22 cellular contexts compared by ENCODE assay signal in genomic region chr3:99907959-99908544, GRCh38.
DNase-seq lines count a peak whose midpoint lies in the region; ATAC-seq, FAIRE-seq and TF ChIP-seq lines count a peak whose summit lies in the region.
"Had no signal": no experiment of that assay in that cellular context is flagged by ENCODE, and none has a peak within 500 bp of the region (broad histone marks: within the 10 kb centered on the region; RNA-seq: fewer than 3 reads in every experiment).

No MANE protein-coding gene starts in this region.

- TF ChIP-seq RAD21 in HepG2 (CRISPR knock-in tag; IDR thresholded peaks at IDR 0.05), result no peak

- H4K20me1 ChIP-seq in PC-9 (ENCODE audit: insufficient read depth), result no peaks in the 10 kb centered on the region
- H4K20me1 ChIP-seq in HepG2 (ENCODE audit: insufficient read depth, low read length), result no peaks in the 10 kb centered on the region

- TF ChIP-seq POLR2A in HepG2 (IDR thresholded peaks at IDR 0.05; ENCODE audit: insufficient read depth in 1 of 2, low read depth in 2 of 2, low read length in 2 of 2) (no peak), esophagus squamous epithelium (IDR thresholded peaks at IDR 0.05) (no peak)

- no peak for TF ChIP-seq EP300 in HepG2 (IDR thresholded peaks at IDR 0.05; ENCODE audit: low read depth in 2 of 2, low read length in 2 of 2)
- no peak for TF ChIP-seq EP300 in HepG2 (CRISPR knock-in tag; IDR thresholded peaks at IDR 0.05; ENCODE audit: borderline replicate concordance)

- H3K27me3 ChIP-seq in PC-9 (ENCODE audit: insufficient read depth, low read depth) (no peaks in the 10 kb centered on the region), HepG2 (ENCODE audit: control insufficient read depth in 1 of 2, insufficient read depth in 2 of 2, low read length in 2 of 2) (no peaks in the 10 kb centered on the region), esophagus squamous epithelium (no peaks in the 10 kb centered on the region)

- TF ChIP-seq CTCF in PC-9 (conservative IDR thresholded peaks at IDR 0.05), result no peak
- no peak for TF ChIP-seq CTCF in HepG2 (CRISPR knock-in tag; IDR thresholded peaks at IDR 0.05)
- TF ChIP-seq CTCF in esophagus squamous epithelium (IDR thresholded peaks at IDR 0.05), result no peak

- CTCF ChIA-PET in PC-9 (lab: Charles Lee), result no interaction called here
- CTCF ChIA-PET in HepG2 (lab: Yijun Ruan, JAX; ENCODE audit: low intra/inter-chr PET ratio, low total read pairs), result no interaction called here

- WGBS in HepG2 (ENCODE audit: low lambda C conversion rate), result 92% methylated on average over 2 of the region's 2 CpGs
- 63 to 91% methylated on average over 2 of the region's 2 CpGs for WGBS in esophagus squamous epithelium, 2 donors

- no peaks in the 10 kb centered on the region for H3K9me2 ChIP-seq in PC-9 (ENCODE audit: insufficient read depth)

- peaks cover 73% of the 10 kb centered on the region for H3K79me2 ChIP-seq in PC-9 (ENCODE audit: low read depth)
- peaks cover 2% of the 10 kb centered on the region for H3K79me2 ChIP-seq in HepG2 (ENCODE audit: insufficient read depth, low read length)

- H3K4me3 ChIP-seq in PC-9 (no peak overlapping the region), HepG2 (replicated peaks in 1 of 3; ENCODE audit: insufficient read depth in 1 of 3, low read depth in 2 of 3, low read length in 3 of 3) (no peak overlapping the region), esophagus squamous epithelium (no peak overlapping the region)
- H3K4me3 ChIP-seq: SK-N-MC had no signal

- peak; percentile 71 for FAIRE-seq in HTR-8/SVneo (lab: Jason Lieb, UNC)
- no peak for FAIRE-seq in HepG2 (lab: Jason Lieb, UNC)
- FAIRE-seq: RCC 7860 had no signal

- H3K27ac ChIP-seq in PC-9, result peak overlapping the region; percentile 91
- no peak overlapping the region for H3K27ac ChIP-seq in HepG2 (ENCODE audit: extremely low read length, insufficient read depth, low read length)
- no peak overlapping the region for H3K27ac ChIP-seq in esophagus squamous epithelium
- H3K27ac ChIP-seq: C4-2B, HL-60, SK-N-MC had no signal

- peak overlapping the region; percentile 69 for H3K4me2 ChIP-seq in PC-9
- no peak overlapping the region for H3K4me2 ChIP-seq in HepG2 (ENCODE audit: low read depth, low read length)

- ATAC-seq in HepG2, result no peak
- ATAC-seq: HCT116 had no signal

- peaks cover 54% of the 10 kb centered on the region for H3F3A ChIP-seq in PC-9 (ENCODE audit: insufficient read depth, low read depth)

- H3K4me1 ChIP-seq in PC-9 (replicated peaks; ENCODE audit: insufficient read depth) (peaks cover 69% of the 10 kb centered on the region), HepG2 (ENCODE audit: insufficient read depth, low read length) (peaks cover 68% of the 10 kb centered on the region), esophagus squamous epithelium (peaks cover 0 to 19% (median 12%) of the 10 kb centered on the region in 3 donors)

- intact Hi-C loops in PC-9 (cut with micrococcal nuclease; ENCODE audit: unreplicated experiment), result no loop called here
- intact Hi-C loops in HepG2 (cut with micrococcal nuclease; ENCODE audit: unreplicated experiment), result no loop called here
- intact Hi-C loops in esophagus squamous epithelium (cut with DNase I), result no loop called here

- DNase-seq in HTR-8/SVneo (ENCODE audit: insufficient read length, low spot score), result no peak
- DNase-seq in PC-9, result no peak
- DNase-seq in HepG2 (ENCODE audit: low spot score), result no peak
- no peak for DNase-seq in NCI-H1694 (lab: John Stamatoyannopoulos, UW)
- no peak for DNase-seq in esophagus squamous epithelium (lab: John Stamatoyannopoulos, UW)
- no peak for DNase-seq in NCI-H2029 (lab: John Stamatoyannopoulos, UW)
- DNase-seq in hepatic stellate cell (ENCODE audit: low spot score), result no peak
- DNase-seq: ACHN, AML-193, DMS 273 treated with DMSO at 0.1 percent for 48 hours, DND-41, GOT3, KBM-7, MV-4-11, NCI-H187, NCI-H526, SHP77 had no signal

- POLR2A ChIA-PET in PC-9 (lab: Charles Lee; ENCODE audit: unreplicated experiment), result interaction anchor here (0.7 kb wide), 1 partner anchor 77 kb away, joined by 3 read pairs; no protein-coding TSS in a partner anchor
- POLR2A ChIA-PET in HepG2 (lab: Yijun Ruan, JAX), result no interaction called here

- H2AFZ ChIP-seq in PC-9, result no peak overlapping the region
- no peak overlapping the region for H2AFZ ChIP-seq in HepG2 (ENCODE audit: low read length)

- H3K9me3 ChIP-seq in PC-9 (ENCODE audit: insufficient read depth, low read depth) (no peaks in the 10 kb centered on the region), HepG2 (ENCODE audit: low read length) (no peaks in the 10 kb centered on the region), esophagus squamous epithelium (no peaks in the 10 kb centered on the region)

- in situ Hi-C loops in HepG2 (cut with HindIII; ENCODE audit: extremely low pct_ligation_motif_present, low pct_unique_long_range_greater_than_20kb), result no loop called here

- no peak overlapping the region for H3K9ac ChIP-seq in HepG2 (ENCODE audit: insufficient read depth, low read depth, low read length)

- H3K36me3 ChIP-seq in PC-9 (ENCODE audit: low read depth) (no peaks in the 10 kb centered on the region), HepG2 (replicated peaks in 1 of 2; ENCODE audit: control insufficient read depth in 1 of 2, insufficient read depth in 2 of 2, low read length in 2 of 2) (no peaks in the 10 kb centered on the region), esophagus squamous epithelium (no peaks in the 10 kb centered on the region)

- no TSS peak for BruUV-seq in PC-9 (replicated peaks; lab: Mats Ljungman, UMichigan)
- BruUV-seq in HepG2 (replicated peaks; lab: Mats Ljungman, UMichigan), result no TSS peak

TF ChIP-seq in HepG2, 621 proteins besides CTCF, POLR2A, EP300 and RAD21:
- TF ChIP-seq SIX1 (CRISPR knock-in tag; IDR thresholded peaks at IDR 0.05; ENCODE audit: borderline replicate concordance) (no peak), GMEB1 (CRISPR knock-in tag; IDR thresholded peaks at IDR 0.05; ENCODE audit: borderline replicate concordance) (no peak), TCF7 (IDR thresholded peaks at IDR 0.05; ENCODE audit: low read depth) (no peak), MAFK (conservative IDR thresholded peaks at IDR 0.05 in 1 of 2, IDR thresholded peaks at IDR 0.05 in 1 of 2; ENCODE audit: low read length in 2 of 2) (peak; percentile 66 to 81; a peak in 3 of 4 replicates), HDAC6 (IDR thresholded peaks at IDR 0.05; ENCODE audit: low read depth, low read length) (no peak), POLR2G (IDR thresholded peaks at IDR 0.05; ENCODE audit: low read depth, low read length) (no peak), AGO2 (optimal IDR thresholded peaks at IDR 0.05; ENCODE audit: low read depth, low read length) (no peak), ZBTB21 (CRISPR knock-in tag; IDR thresholded peaks at IDR 0.05) (no peak), ZBTB38 (CRISPR knock-in tag; IDR thresholded peaks at IDR 0.05) (no peak), MTA3 (CRISPR knock-in tag; IDR thresholded peaks at IDR 0.05) (no peak), HNRNPH1 (optimal IDR thresholded peaks at IDR 0.05; ENCODE audit: low read depth, low read length) (no peak), ZNF10 (CRISPR knock-in tag; IDR thresholded peaks at IDR 0.05; ENCODE audit: borderline replicate concordance, low read depth) (no peak), JUNB (CRISPR knock-in tag; IDR thresholded peaks at IDR 0.05; ENCODE audit: borderline replicate concordance) (no peak), MAFF (IDR thresholded peaks at IDR 0.05; ENCODE audit: low read depth, low read length) (peak; percentile 85), IKZF1 (IDR thresholded peaks at IDR 0.05) (no peak)
- TF ChIP-seq, protein P1, sequence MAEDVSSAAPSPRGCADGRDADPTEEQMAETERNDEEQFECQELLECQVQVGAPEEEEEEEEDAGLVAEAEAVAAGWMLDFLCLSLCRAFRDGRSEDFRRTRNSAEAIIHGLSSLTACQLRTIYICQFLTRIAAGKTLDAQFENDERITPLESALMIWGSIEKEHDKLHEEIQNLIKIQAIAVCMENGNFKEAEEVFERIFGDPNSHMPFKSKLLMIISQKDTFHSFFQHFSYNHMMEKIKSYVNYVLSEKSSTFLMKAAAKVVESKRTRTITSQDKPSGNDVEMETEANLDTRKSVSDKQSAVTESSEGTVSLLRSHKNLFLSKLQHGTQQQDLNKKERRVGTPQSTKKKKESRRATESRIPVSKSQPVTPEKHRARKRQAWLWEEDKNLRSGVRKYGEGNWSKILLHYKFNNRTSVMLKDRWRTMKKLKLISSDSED (CRISPR knock-in tag; IDR thresholded peaks at IDR 0.05), result no peak
